Comparison of ENCODE assay signal across 1 cellular context in the genomic region with DNA sequence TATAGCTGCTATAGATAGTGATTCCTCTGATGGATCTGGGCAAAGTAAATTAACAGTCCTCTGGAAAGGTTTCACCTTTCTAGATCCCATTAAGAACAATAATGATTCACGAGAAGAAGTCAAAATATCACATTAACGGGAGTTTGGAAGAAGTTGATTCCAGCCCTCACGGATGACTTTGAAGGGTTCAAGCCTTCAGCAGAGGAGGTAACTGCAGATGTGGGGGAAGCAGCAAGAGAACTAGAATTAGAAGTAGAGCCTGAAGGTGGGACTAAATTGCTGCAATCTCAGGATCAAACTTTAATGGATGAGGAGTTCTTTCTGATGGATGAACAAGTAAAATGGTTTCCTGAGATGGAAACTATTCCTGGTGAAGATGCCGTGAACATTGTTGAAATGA.
TF ChIP-seq lines count a peak whose summit lies in the region.

No MANE protein-coding gene starts in this region.

TF ChIP-seq in SK-N-SH, 30 proteins besides CTCF, POLR2A, EP300 and RAD21 (continued from another document):
- TF ChIP-seq, protein P1, sequence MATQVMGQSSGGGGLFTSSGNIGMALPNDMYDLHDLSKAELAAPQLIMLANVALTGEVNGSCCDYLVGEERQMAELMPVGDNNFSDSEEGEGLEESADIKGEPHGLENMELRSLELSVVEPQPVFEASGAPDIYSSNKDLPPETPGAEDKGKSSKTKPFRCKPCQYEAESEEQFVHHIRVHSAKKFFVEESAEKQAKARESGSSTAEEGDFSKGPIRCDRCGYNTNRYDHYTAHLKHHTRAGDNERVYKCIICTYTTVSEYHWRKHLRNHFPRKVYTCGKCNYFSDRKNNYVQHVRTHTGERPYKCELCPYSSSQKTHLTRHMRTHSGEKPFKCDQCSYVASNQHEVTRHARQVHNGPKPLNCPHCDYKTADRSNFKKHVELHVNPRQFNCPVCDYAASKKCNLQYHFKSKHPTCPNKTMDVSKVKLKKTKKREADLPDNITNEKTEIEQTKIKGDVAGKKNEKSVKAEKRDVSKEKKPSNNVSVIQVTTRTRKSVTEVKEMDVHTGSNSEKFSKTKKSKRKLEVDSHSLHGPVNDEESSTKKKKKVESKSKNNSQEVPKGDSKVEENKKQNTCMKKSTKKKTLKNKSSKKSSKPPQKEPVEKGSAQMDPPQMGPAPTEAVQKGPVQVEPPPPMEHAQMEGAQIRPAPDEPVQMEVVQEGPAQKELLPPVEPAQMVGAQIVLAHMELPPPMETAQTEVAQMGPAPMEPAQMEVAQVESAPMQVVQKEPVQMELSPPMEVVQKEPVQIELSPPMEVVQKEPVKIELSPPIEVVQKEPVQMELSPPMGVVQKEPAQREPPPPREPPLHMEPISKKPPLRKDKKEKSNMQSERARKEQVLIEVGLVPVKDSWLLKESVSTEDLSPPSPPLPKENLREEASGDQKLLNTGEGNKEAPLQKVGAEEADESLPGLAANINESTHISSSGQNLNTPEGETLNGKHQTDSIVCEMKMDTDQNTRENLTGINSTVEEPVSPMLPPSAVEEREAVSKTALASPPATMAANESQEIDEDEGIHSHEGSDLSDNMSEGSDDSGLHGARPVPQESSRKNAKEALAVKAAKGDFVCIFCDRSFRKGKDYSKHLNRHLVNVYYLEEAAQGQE (IDR thresholded peaks at IDR 0.05; ENCODE audit: low read depth, low read length) = no peak
- TF ChIP-seq GATA2 (CRISPR knock-in tag; IDR thresholded peaks at IDR 0.05) = no peak
- TF ChIP-seq USF2 (IDR thresholded peaks at IDR 0.05; ENCODE audit: borderline replicate concordance, low read depth, low read length) = no peak
- no peak for TF ChIP-seq FOXJ3 (CRISPR knock-in tag; IDR thresholded peaks at IDR 0.05)
- no peak for TF ChIP-seq RCOR1 (IDR thresholded peaks at IDR 0.05; ENCODE audit: low read length)
- no peak for TF ChIP-seq TCF12 (IDR thresholded peaks at IDR 0.05)
- no peak for TF ChIP-seq YY1 (IDR thresholded peaks at IDR 0.05; ENCODE audit: low read depth)
- no peak for TF ChIP-seq POLR2AphosphoS5 (IDR thresholded peaks at IDR 0.05; ENCODE audit: low read depth, low read length)
- no peak for TF ChIP-seq SMC3 (IDR thresholded peaks at IDR 0.05; ENCODE audit: low read depth, low read length)
- no peak for TF ChIP-seq GABPA (IDR thresholded peaks at IDR 0.05; ENCODE audit: low read depth)
- no peak for TF ChIP-seq FOSL2 (IDR thresholded peaks at IDR 0.05; ENCODE audit: borderline replicate concordance, low read depth)
- no peak for TF ChIP-seq CHD2 (IDR thresholded peaks at IDR 0.05; ENCODE audit: low read length, partially characterized antibody)
- no peak for TF ChIP-seq MXI1 (IDR thresholded peaks at IDR 0.05; ENCODE audit: low read depth, low read length)
- TF ChIP-seq, protein P2, sequence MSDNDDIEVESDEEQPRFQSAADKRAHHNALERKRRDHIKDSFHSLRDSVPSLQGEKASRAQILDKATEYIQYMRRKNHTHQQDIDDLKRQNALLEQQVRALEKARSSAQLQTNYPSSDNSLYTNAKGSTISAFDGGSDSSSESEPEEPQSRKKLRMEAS (IDR thresholded peaks at IDR 0.05; ENCODE audit: low read depth) = no peak
